In genomic region chr9:136522354-136523237, GRCh38 we compare ENCODE assay signal across 19 cellular contexts. TPM values are rescaled to one million over a fixed set of nuclear protein-coding genes. Genes with fewer than 3 reads are reported as not detected.
A peak's percentile ranks its signal among the peaks of the same experiment; 100 is the strongest.
DNase-seq lines count a peak whose midpoint lies in the region; ATAC-seq and TF ChIP-seq lines count a peak whose summit lies in the region.
"Had no signal": no experiment of that assay in that cellular context is flagged by ENCODE, and none has a peak within 500 bp of the region (broad histone marks: within the 10 kb centered on the region; RNA-seq: fewer than 3 reads in every experiment).

No MANE protein-coding gene starts in this region.

- peak overlapping the region in 1 of 2 donors; percentile 47 for H3K9ac ChIP-seq in duodenal mucosa (ENCODE audit: low read depth in 1 of 2, low read length in 2 of 2)
- H3K9ac ChIP-seq: neural progenitor cell had no signal

- H3K27ac ChIP-seq in duodenal mucosa (ENCODE audit: low read depth, low read length) (peak overlapping the region; percentile 10), neutrophil (peak overlapping the region; percentile 81), coronary artery (no peak overlapping the region), psoas muscle (no peak overlapping the region)
- H3K27ac ChIP-seq: foreskin keratinocyte, neural progenitor cell, prostate gland had no signal

- H3K4me1 ChIP-seq in duodenal mucosa (ENCODE audit: control insufficient read depth in 1 of 2, insufficient read depth in 2 of 2, low read length in 2 of 2) = peaks cover 69 to 81% of the 10 kb centered on the region in 2 donors
- peaks cover 24 to 28% of the 10 kb centered on the region in 2 experiments for H3K4me1 ChIP-seq in neutrophil (ENCODE audit: control insufficient read depth in 1 of 2, insufficient read depth in 1 of 2, low read depth in 1 of 2, low read length in 1 of 2)
- H3K4me1 ChIP-seq in psoas muscle = peaks cover 42% of the 10 kb centered on the region
- H3K4me1 ChIP-seq: foreskin keratinocyte, prostate gland had no signal

- DNase-seq in H7 (peak; percentile 66), NOMO-1 (lab: John Stamatoyannopoulos, UW; ENCODE audit: unreplicated experiment in 2 of 2) (peak; percentile 33 to 51), coronary artery (ENCODE audit: low spot score) (no peak), psoas muscle (no peak), NCI-H187 (lab: John Stamatoyannopoulos, UW) (no peak), DMS 273 (lab: John Stamatoyannopoulos, UW; ENCODE audit: unreplicated experiment) (no peak)
- DNase-seq: activated CD8-positive, alpha-beta memory T cell treated with anti-CD3 and anti-CD28 coated beads for 24 hours; activated T-cell treated with anti-CD3 and anti-CD28 coated beads, Interleukin-2, amount 50 U/mL, for 48 hours; caudate nucleus; DND-41; foreskin keratinocyte; MG63; NCI-H1694; NCI-H526 had no signal

- H3K4me3 ChIP-seq in H7 (ENCODE audit: insufficient read depth, low read depth, low read length) = no peak overlapping the region
- no peak overlapping the region for H3K4me3 ChIP-seq in duodenal mucosa (ENCODE audit: low read depth in 1 of 2, low read length in 2 of 2)
- H3K4me3 ChIP-seq in neutrophil (ENCODE audit: low read depth in 1 of 2, low read length in 1 of 2) = peak overlapping the region in 1 of 2 experiments; percentile 9
- H3K4me3 ChIP-seq in coronary artery = no peak overlapping the region
- no peak overlapping the region for H3K4me3 ChIP-seq in psoas muscle
- H3K4me3 ChIP-seq: GM12878, MG63, neural progenitor cell, prostate gland had no signal

- H3K36me3 ChIP-seq in H7 (replicated peaks; ENCODE audit: control insufficient read depth, insufficient read depth, low read length) (peaks cover 4% of the 10 kb centered on the region), duodenal mucosa (ENCODE audit: control insufficient read depth in 1 of 2, insufficient read depth in 2 of 2, low read length in 2 of 2) (peaks cover 12 to 25% of the 10 kb centered on the region in 2 donors), neutrophil (peaks cover 93% of the 10 kb centered on the region), psoas muscle (ENCODE audit: insufficient read depth in 1 of 2, low read depth in 1 of 2) (peaks cover 0 to 17% of the 10 kb centered on the region in 2 donors)
- H3K36me3 ChIP-seq: MG63, neural progenitor cell had no signal

- WGBS in psoas muscle, 3 donors = 88 to 89% (median 88%) methylated on average over 50 to 59 of the region's 59 CpGs

- H3K27me3 ChIP-seq in H7 (ENCODE audit: control insufficient read depth, insufficient read depth, low read length) (no peaks in the 10 kb centered on the region), duodenal mucosa (ENCODE audit: control insufficient read depth in 1 of 2, insufficient read depth in 2 of 2, low read length in 2 of 2) (no peaks in the 10 kb centered on the region), neutrophil (no peaks in the 10 kb centered on the region), psoas muscle (ENCODE audit: insufficient read depth in 3 of 3, low read length in 2 of 3) (peaks cover 0 to under 1% (median 0%) of the 10 kb centered on the region in 3 donors)
- H3K27me3 ChIP-seq: foreskin keratinocyte, MG63, neural progenitor cell had no signal

- no peak for ATAC-seq in psoas muscle
- ATAC-seq: foreskin keratinocyte, GM12878 had no signal

- intact Hi-C loops in psoas muscle (cut with DNase I) = no loop called here

- H3K9me3 ChIP-seq in duodenal mucosa (ENCODE audit: control insufficient read depth in 1 of 2, low read length in 2 of 2) (no peaks in the 10 kb centered on the region), neutrophil (no peaks in the 10 kb centered on the region), psoas muscle (no peaks in the 10 kb centered on the region)
- H3K9me3 ChIP-seq: MG63, prostate gland had no signal

- TF ChIP-seq CTCF in neutrophil (IDR thresholded peaks at IDR 0.05) (no peak), coronary artery (IDR thresholded peaks at IDR 0.05) (no peak), psoas muscle (IDR thresholded peaks at IDR 0.05) (no peak)

RNA-seq across cellular contexts. Expression of gene NOTCH1, which starts 23.3 kb away (rescaled TPM):
- total RNA-seq in H7 (2014; rRNA removed; shearing (Covaris generic)) = 32.2 and 33.3 TPM in 2 replicates
- 10 to 100 TPM in 3 of 4 donors, 1 to 10 TPM in 1; 8.7 to 15.4 (median 12.3) TPM for total RNA-seq in psoas muscle
- 1 to 10 TPM; 1.8 to 3.8 (median 2.9) TPM for polyA plus RNA-seq in psoas muscle

RNA-seq across cellular contexts. Expression of gene SEC16A, which starts 39.8 kb away (rescaled TPM):
- total RNA-seq in H7 (2014; rRNA removed; shearing (Covaris generic)) = 17.7 and 23.2 TPM in 2 replicates
- 10 to 100 TPM; 31.5 to 40.0 (median 37.0) TPM for total RNA-seq in psoas muscle
- 10 to 100 TPM; 22.3 to 27.6 (median 26.1) TPM for polyA plus RNA-seq in psoas muscle

Comparison
In these comparisons a context has a peak if more than half of its experiments do, and no peak if none do; other contexts are left out.
1. DNase-seq: peak in H7 (single experiment) and NOMO-1 (2 of 2); none in coronary artery (single experiment), psoas muscle (0 of 2), NCI-H187 (0 of 2) and DMS 273 (single experiment).
2. H3K27ac ChIP-seq: peak in duodenal mucosa (single experiment) and neutrophil (single experiment); none in coronary artery (0 of 2) and psoas muscle (single experiment).